Comparison of ENCODE assay signal across 9 cellular contexts in the genomic region with DNA sequence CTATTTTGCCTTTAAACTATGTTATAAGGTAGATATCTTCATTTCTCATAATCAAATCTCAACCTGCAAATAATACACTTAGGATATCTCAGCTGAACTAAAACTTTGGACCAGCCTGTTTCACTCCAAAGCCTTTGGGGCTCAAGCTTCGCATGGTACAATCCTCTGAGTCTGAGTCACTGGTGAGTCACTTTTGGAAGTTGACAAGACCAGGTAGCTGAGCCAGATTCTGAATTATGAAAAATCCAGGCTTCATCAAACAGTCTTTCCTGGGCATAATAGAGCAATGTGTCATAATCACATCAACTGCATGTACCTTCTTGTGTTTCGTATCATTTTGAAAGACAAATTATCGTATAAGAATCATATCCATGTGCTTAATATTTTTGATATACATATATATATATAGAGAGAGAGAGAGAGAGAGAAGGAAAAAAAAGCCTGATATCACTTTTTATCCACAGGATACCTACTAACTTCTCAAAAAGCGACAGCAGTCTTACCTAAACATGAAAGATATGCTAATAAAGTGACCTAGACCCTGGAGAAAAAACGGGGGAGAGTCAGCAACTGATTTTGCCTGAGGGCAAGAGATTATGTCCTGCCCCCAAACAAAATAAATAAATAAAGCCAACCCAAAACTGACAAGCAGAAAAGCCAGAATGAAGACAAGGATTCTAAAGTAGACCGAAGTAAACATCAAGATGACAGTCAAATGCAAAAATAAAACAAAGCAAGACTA.
DNase-seq lines count a peak whose midpoint lies in the region; ATAC-seq and TF ChIP-seq lines count a peak whose summit lies in the region.
"Had no signal": no experiment of that assay in that cellular context is flagged by ENCODE, and none has a peak within 500 bp of the region (broad histone marks: within the 10 kb centered on the region; RNA-seq: fewer than 3 reads in every experiment).

No MANE protein-coding gene starts in this region.

- peaks cover 41% of the 10 kb centered on the region for H3K4me1 Mint-ChIP-seq in activated T-cell treated with anti-CD3 and anti-CD28 coated beads, Interleukin-2, amount 50 U/mL, for 4 hours (ENCODE audit: low read depth)
- H3K4me1 Mint-ChIP-seq in glutamatergic neuron (ENCODE audit: low read depth, unreplicated experiment): no peaks in the 10 kb centered on the region

- DNase-seq in activated T-cell treated with anti-CD3 and anti-CD28 coated beads, Interleukin-2, amount 50 U/mL, for 4 hours: no peak
- no peak for DNase-seq in activated T-cell treated with anti-CD3 and anti-CD28 coated beads, Interleukin-2, amount 50 U/mL, for 1 hour
- DNase-seq in astrocyte of the hippocampus (ENCODE audit: low read depth, low spot score) (peak; percentile 93), kidney tubule cell (ENCODE audit: low spot score) (peak; percentile 93), transverse colon (no peak), cerebellum (ENCODE audit: low spot score) (no peak), glutamatergic neuron (no peak), testis (no peak)
- DNase-seq: stimulated activated naive CD4-positive, alpha-beta T cell treated with Interleukin-2 at 50 U/mL for 16 hours had no signal

- no peak overlapping the region for H3K27ac Mint-ChIP-seq in glutamatergic neuron (ENCODE audit: unreplicated experiment)

- H3K27me3 ChIP-seq in transverse colon (no peaks in the 10 kb centered on the region), testis (no peaks in the 10 kb centered on the region)

- H3K27ac ChIP-seq in transverse colon (peak overlapping the region; percentile 21 to 54 (median 46)), testis (no peak overlapping the region)

- H3K9me3 ChIP-seq in transverse colon (no peaks in the 10 kb centered on the region), testis (no peaks in the 10 kb centered on the region)

- TF ChIP-seq POLR2A in transverse colon (IDR thresholded peaks at IDR 0.05): no peak
- no peak for TF ChIP-seq POLR2A in testis (IDR thresholded peaks at IDR 0.05)

- H3K36me3 ChIP-seq in transverse colon (no peaks in the 10 kb centered on the region), testis (ENCODE audit: low read depth, missing control alignments) (no peaks in the 10 kb centered on the region)

- H3K4me1 ChIP-seq in transverse colon: peaks cover 0 to 28% (median 1%) of the 10 kb centered on the region in 4 donors
- H3K4me1 ChIP-seq in testis: no peaks in the 10 kb centered on the region

- ATAC-seq in activated T-cell treated with anti-CD3 and anti-CD28 coated beads, Interleukin-2, amount 50 U/mL, for 4 hours: peak; percentile 84 to 88

- in situ Hi-C loops in transverse colon (cut with MboI; ENCODE audit: low pct_ligation_motif_present in 1 of 4, low pct_unique_long_range_greater_than_20kb in 1 of 4, low sequenced_read_pairs in 3 of 4): no loop called here

- no peak overlapping the region for H3K4me3 Mint-ChIP-seq in activated T-cell treated with anti-CD3 and anti-CD28 coated beads, Interleukin-2, amount 50 U/mL, for 4 hours
- H3K4me3 Mint-ChIP-seq in glutamatergic neuron (ENCODE audit: unreplicated experiment): no peak overlapping the region

- WGBS in transverse colon (ENCODE audit: low coverage in 1 of 2), 2 donors: 52 to 63% methylated on average over 6 of the region's 6 CpGs
- WGBS in testis, 2 donors: 60 to 74% methylated on average over 6 of the region's 6 CpGs

- intact Hi-C loops in transverse colon (cut with DNase I; ENCODE audit: low total_unique reads): no loop called here
- intact Hi-C loops in testis (cut with DNase I; ENCODE audit: low total_unique reads): no loop called here

- no peak for TF ChIP-seq CTCF in transverse colon (IDR thresholded peaks at IDR 0.05)
- TF ChIP-seq CTCF in glutamatergic neuron (IDR thresholded peaks at IDR 0.05; ENCODE audit: partially characterized antibody, unreplicated experiment): no peak
- TF ChIP-seq CTCF in testis (IDR thresholded peaks at IDR 0.05): no peak

- no peaks in the 10 kb centered on the region for H3K27me3 Mint-ChIP-seq in activated T-cell treated with anti-CD3 and anti-CD28 coated beads, Interleukin-2, amount 50 U/mL, for 4 hours (ENCODE audit: low read depth)
- H3K27me3 Mint-ChIP-seq in glutamatergic neuron (ENCODE audit: unreplicated experiment): no peaks in the 10 kb centered on the region

- H3K9me3 Mint-ChIP-seq in activated T-cell treated with anti-CD3 and anti-CD28 coated beads, Interleukin-2, amount 50 U/mL, for 4 hours: peaks cover 3% of the 10 kb centered on the region
- H3K9me3 Mint-ChIP-seq in glutamatergic neuron (ENCODE audit: unreplicated experiment): peaks cover 3% of the 10 kb centered on the region

- H3K4me3 ChIP-seq in transverse colon: no peak overlapping the region
- no peak overlapping the region for H3K4me3 ChIP-seq in testis

- TF ChIP-seq EP300 in transverse colon (IDR thresholded peaks at IDR 0.05; ENCODE audit: low read depth): no peak

- no peaks in the 10 kb centered on the region for H3K36me3 Mint-ChIP-seq in activated T-cell treated with anti-CD3 and anti-CD28 coated beads, Interleukin-2, amount 50 U/mL, for 4 hours (ENCODE audit: insufficient read depth)
- no peaks in the 10 kb centered on the region for H3K36me3 Mint-ChIP-seq in glutamatergic neuron (ENCODE audit: unreplicated experiment)

Comparison
In these comparisons a context has a peak if more than half of its experiments do, and no peak if none do; other contexts are left out.
1. DNase-seq: peak in astrocyte of the hippocampus (single experiment) and kidney tubule cell (single experiment); none in activated T-cell treated with anti-CD3 and anti-CD28 coated beads, Interleukin-2, amount 50 U/mL, for 4 hours (single experiment), activated T-cell treated with anti-CD3 and anti-CD28 coated beads, Interleukin-2, amount 50 U/mL, for 1 hour (single experiment), transverse colon (single experiment), cerebellum (single experiment), glutamatergic neuron (single experiment) and testis (single experiment).
2. H3K27ac ChIP-seq: peak in transverse colon (4 of 4); none in testis (0 of 2).